ENCODE assay signal across 10 cellular contexts in the genomic region with DNA sequence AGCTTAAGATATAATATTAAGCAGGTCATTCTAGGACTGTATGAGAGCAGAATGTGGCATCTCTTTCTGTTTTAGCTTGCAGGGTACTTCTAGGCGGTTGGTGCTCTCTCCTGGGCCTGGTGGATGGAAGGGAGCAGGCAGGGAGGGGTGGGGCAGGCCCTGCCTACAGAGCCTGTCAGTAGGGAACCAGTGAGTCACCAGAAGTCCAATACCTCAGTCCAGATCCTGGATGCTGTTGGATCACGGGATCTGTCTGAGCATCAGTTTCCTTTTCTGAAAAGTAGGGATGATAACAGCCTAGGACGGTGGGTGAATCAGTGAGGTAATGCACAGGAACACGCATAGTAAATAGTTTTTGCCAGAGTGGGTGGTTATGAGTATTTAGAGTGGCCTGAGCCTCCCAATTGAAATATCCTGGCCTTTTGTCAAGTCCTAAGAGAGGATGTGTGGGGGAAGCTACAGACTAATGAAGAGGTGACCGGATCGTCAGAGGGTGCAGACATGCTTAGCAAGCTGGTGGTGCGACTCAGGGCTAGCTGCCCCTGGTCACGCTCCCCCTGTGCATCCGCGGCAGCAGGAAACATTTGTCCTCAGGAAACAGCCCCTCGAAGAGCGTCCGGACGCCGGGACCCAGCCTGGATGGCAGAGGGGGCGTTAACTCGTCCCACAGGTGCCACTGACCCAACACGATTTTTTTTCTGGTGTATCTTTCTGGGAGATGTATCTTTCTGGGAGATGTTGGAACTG. TPM values are rescaled to one million over a fixed set of nuclear protein-coding genes. Genes with fewer than 3 reads are reported as not detected.
DNase-seq lines count a peak whose midpoint lies in the region; ATAC-seq, FAIRE-seq and TF ChIP-seq lines count a peak whose summit lies in the region.
"Had no signal": no experiment of that assay in that cellular context is flagged by ENCODE, and none has a peak within 500 bp of the region (broad histone marks: within the 10 kb centered on the region; RNA-seq: fewer than 3 reads in every experiment).

No MANE protein-coding gene starts in this region.

- no peak for FAIRE-seq in H54 (lab: Jason Lieb, UNC)
- FAIRE-seq: D721Med had no signal

- no peaks in the 10 kb centered on the region for H3K9me3 ChIP-seq in subcutaneous abdominal adipose tissue (ENCODE audit: control insufficient read depth in 5 of 5, low read length in 5 of 5)

- peak; percentile 63 for DNase-seq in H54 (ENCODE audit: insufficient read length, low spot score)
- peak; percentile 88 for DNase-seq in brain microvascular endothelial cell
- DNase-seq in left ventricle myocardium superior = no peak
- DNase-seq in activated naive CD4-positive, alpha-beta T cell (lab: John Stamatoyannopoulos, UW) = no peak
- DNase-seq in GM10266 (ENCODE audit: extremely low spot score) = no peak
- DNase-seq: stimulated activated CD4-positive, alpha-beta T cell treated with anti-CD3 and anti-CD28 coated beads, Interleukin-15, amount 100 ng/mL, for 24 hours had no signal

- no peak for TF ChIP-seq POLR2A in H54 (IDR thresholded peaks at IDR 0.05; ENCODE audit: low read depth, low read length)

- H3K27ac ChIP-seq in brain microvascular endothelial cell (peak overlapping the region; percentile 76), subcutaneous abdominal adipose tissue (ENCODE audit: low read depth, low read length) (peak overlapping the region; percentile 54)

- ATAC-seq in left ventricle myocardium superior = peak; percentile 56
- ATAC-seq in HG02870 (IDR thresholded peaks at IDR 0.05; ENCODE audit: unreplicated experiment) = no peak
- ATAC-seq in HG03139 (IDR thresholded peaks at IDR 0.05; ENCODE audit: unreplicated experiment) = no peak

- H3K4me1 ChIP-seq in subcutaneous abdominal adipose tissue (ENCODE audit: control insufficient read depth in 5 of 5, insufficient read depth in 5 of 5, low read length in 5 of 5) = peaks cover 17 to 95% (median 60%) of the 10 kb centered on the region in 5 donors

- H3K4me3 ChIP-seq in brain microvascular endothelial cell (ENCODE audit: low read depth, low read length) (peak overlapping the region; percentile 26), subcutaneous abdominal adipose tissue (ENCODE audit: low read depth in 1 of 5, low read length in 5 of 5) (no peak overlapping the region)

- intact Hi-C loops in left ventricle myocardium superior (cut with micrococcal nuclease) = no loop called here

- H3K36me3 ChIP-seq in brain microvascular endothelial cell (replicated peaks) (no peaks in the 10 kb centered on the region), subcutaneous abdominal adipose tissue (ENCODE audit: control insufficient read depth in 5 of 5, insufficient read depth in 5 of 5, low read length in 5 of 5) (no peaks in the 10 kb centered on the region)

- TF ChIP-seq CTCF in brain microvascular endothelial cell (IDR thresholded peaks at IDR 0.05; ENCODE audit: low read depth, low read length, missing control alignments) (no peak), GM10266 (IDR thresholded peaks at IDR 0.05; ENCODE audit: control insufficient read depth, insufficient read depth, low read depth, missing control alignments) (no peak)

- peak overlapping the region in 1 of 5 donors; percentile 13 for H3K9ac ChIP-seq in subcutaneous abdominal adipose tissue (ENCODE audit: low read length in 5 of 5)

- H3K27me3 ChIP-seq in brain microvascular endothelial cell (replicated peaks) (no peaks in the 10 kb centered on the region), subcutaneous abdominal adipose tissue (ENCODE audit: control insufficient read depth in 5 of 5, insufficient read depth in 4 of 5, low read length in 5 of 5) (peaks cover 0 to 2% (median 0%) of the 10 kb centered on the region in 5 donors)

- in situ Hi-C loops in brain microvascular endothelial cell (cut with HindIII; ENCODE audit: low pct_ligation_motif_present, low sequenced_read_pairs) = no loop called here

RNA-seq across cellular contexts. Expression of a gene that starts 23.9 kb away (rescaled TPM):
- total RNA-seq in left ventricle myocardium superior = 63.3 TPM

RNA-seq across cellular contexts. Expression of a gene that starts 55.9 kb away (rescaled TPM):
- total RNA-seq in left ventricle myocardium superior = 41.4 TPM

Comparison
In these comparisons a context has a peak if more than half of its experiments do, and no peak if none do; other contexts are left out.
1. DNase-seq: peak in H54 (single experiment) and brain microvascular endothelial cell (single experiment); none in left ventricle myocardium superior (single experiment), activated naive CD4-positive, alpha-beta T cell (0 of 4) and GM10266 (single experiment).